ENCODE assay signal across 7 cellular contexts in the genomic region with DNA sequence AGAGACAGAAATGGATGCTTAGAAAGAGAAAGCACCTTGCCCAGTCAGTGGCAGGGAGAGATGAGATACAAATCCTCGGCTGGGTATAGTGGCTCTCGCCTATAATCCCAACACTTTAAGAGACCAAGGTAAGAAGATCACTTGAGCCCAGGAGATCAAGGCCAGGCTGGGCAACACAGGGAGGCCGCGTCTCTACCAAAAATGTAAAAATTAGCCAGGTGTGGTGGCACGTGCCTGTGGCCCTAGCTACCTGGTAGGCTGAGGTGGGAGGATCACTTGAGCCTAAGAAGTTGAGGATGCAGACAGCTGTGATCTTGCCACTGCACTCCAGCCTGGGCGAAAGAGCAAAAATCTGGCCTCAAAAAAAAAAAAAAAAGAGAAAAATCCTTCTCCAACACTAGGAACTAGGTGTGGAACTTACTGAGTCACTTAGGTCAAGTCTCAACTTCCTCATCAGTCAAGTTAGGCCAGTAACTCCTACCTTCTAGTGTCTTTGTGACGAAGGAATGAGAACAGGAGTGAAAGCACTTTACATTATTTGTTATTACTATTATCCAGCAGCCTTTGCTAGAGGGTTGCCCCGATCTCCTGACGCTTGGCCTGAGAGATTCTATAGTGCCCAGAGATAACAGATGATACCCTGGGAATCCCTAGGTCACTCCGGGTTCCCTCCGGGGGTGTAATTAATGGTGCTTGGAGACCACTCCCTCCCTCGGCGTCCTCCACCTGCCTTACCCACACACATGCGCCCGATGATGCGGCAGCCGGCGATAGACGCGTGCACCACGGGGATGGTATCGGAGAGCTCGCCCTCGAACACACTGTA. TPM values are rescaled to one million over a fixed set of nuclear protein-coding genes. Genes with fewer than 3 reads are reported as not detected.
DNase-seq lines count a peak whose midpoint lies in the region; ATAC-seq and TF ChIP-seq lines count a peak whose summit lies in the region.

No MANE protein-coding gene starts in this region.

- ATAC-seq in GM18907 (IDR thresholded peaks at IDR 0.05; ENCODE audit: unreplicated experiment) (peak; percentile 21), GM18498 (IDR thresholded peaks at IDR 0.05; ENCODE audit: unreplicated experiment) (no peak), GM21723 (IDR thresholded peaks at IDR 0.05; ENCODE audit: unreplicated experiment) (no peak)

- peaks cover 23% of the 10 kb centered on the region for H3K4me1 Mint-ChIP-seq in mesothelial cell of epicardium

- no peaks in the 10 kb centered on the region for H3K27me3 ChIP-seq in MG63
- H3K27me3 ChIP-seq in breast epithelium = no peaks in the 10 kb centered on the region

- no peaks in the 10 kb centered on the region for H3K9me3 ChIP-seq in MG63
- no peaks in the 10 kb centered on the region for H3K9me3 ChIP-seq in breast epithelium

- peaks cover 14% of the 10 kb centered on the region for H3K36me3 Mint-ChIP-seq in mesothelial cell of epicardium

- H3K27ac Mint-ChIP-seq in mesothelial cell of epicardium = peak overlapping the region; percentile 95

- peak overlapping the region; percentile 81 for H3K4me3 ChIP-seq in MG63
- H3K4me3 ChIP-seq in breast epithelium = peak overlapping the region; percentile 64 to 93 (median 90)

- H3K27ac ChIP-seq in breast epithelium = peak overlapping the region; percentile 83 to 93

- intact Hi-C loops in breast epithelium (cut with DNase I; ENCODE audit: low total_unique reads) = no loop called here

- TF ChIP-seq POLR2A in breast epithelium (IDR thresholded peaks at IDR 0.05) = no peak

- no peaks in the 10 kb centered on the region for H3K27me3 Mint-ChIP-seq in mesothelial cell of epicardium (ENCODE audit: low read depth)

- DNase-seq in MG63 (no peak), breast epithelium (ENCODE audit: low spot score in 2 of 2) (no peak), mesothelial cell of epicardium (ENCODE audit: low spot score in 2 of 2, unreplicated experiment in 2 of 2) (no peak), DMS114 treated with DMSO at 0.1 percent for 48 hours (lab: John Stamatoyannopoulos, UW; ENCODE audit: unreplicated experiment) (no peak)

- H3K36me3 ChIP-seq in MG63 (peaks cover 59% of the 10 kb centered on the region), breast epithelium (peaks cover 8% of the 10 kb centered on the region)

- peaks cover 0 to 9% of the 10 kb centered on the region in 2 donors for H3K4me1 ChIP-seq in breast epithelium

- peak overlapping the region; percentile 96 for H3K4me3 Mint-ChIP-seq in mesothelial cell of epicardium

- TF ChIP-seq CTCF in breast epithelium (IDR thresholded peaks at IDR 0.05) = no peak
- TF ChIP-seq CTCF in mesothelial cell of epicardium (IDR thresholded peaks at IDR 0.05; ENCODE audit: unreplicated experiment) = no peak

- no peaks in the 10 kb centered on the region for H3K9me3 Mint-ChIP-seq in mesothelial cell of epicardium

RNA-seq across cellular contexts. Expression of a gene that starts 0.9 kb away (rescaled TPM):
- 211 and 491 TPM in 2 replicates for total RNA-seq in MG63 (2014; rRNA removed; shearing (Covaris generic); ENCODE audit: low replicate concordance)
- total RNA-seq in breast epithelium (10 to 100 TPM; 81.9 to 98.6 (median 88.0) TPM), mesothelial cell of epicardium (104 to 107 TPM (median 106 TPM) in 3 replicates)

RNA-seq across cellular contexts. Expression of a gene that starts 5.7 kb away (rescaled TPM):
- total RNA-seq in MG63 (2014; rRNA removed; shearing (Covaris generic); ENCODE audit: low replicate concordance) = 4.4 and 4.7 TPM in 2 replicates
- 10 to 100 TPM; 17.4 to 34.1 (median 32.9) TPM for total RNA-seq in breast epithelium
- total RNA-seq in mesothelial cell of epicardium = 61.4 to 71.9 TPM (median 66.1 TPM) in 3 replicates

RNA-seq across cellular contexts. Expression of a gene that starts 8.6 kb away (rescaled TPM):
- not detected in 2 replicates for total RNA-seq in MG63 (2014; rRNA removed; shearing (Covaris generic); ENCODE audit: low replicate concordance)
- under 1 TPM in 1 of 3 donors, not detected in 2; 0.15 TPM for total RNA-seq in breast epithelium
- total RNA-seq in mesothelial cell of epicardium = 0.07 TPM in 1 of 3 replicates, not detected in the others

RNA-seq across cellular contexts. Expression of a gene that starts 57.2 kb away (rescaled TPM):
- 43.2 and 52.3 TPM in 2 replicates for total RNA-seq in MG63 (2014; rRNA removed; shearing (Covaris generic); ENCODE audit: low replicate concordance)
- total RNA-seq in breast epithelium (1 to 10 TPM in 1 of 3 donors, under 1 TPM in 2; 0.80 to 2.5 (median 0.98) TPM), mesothelial cell of epicardium (0.99 to 1.3 TPM (median 1.1 TPM) in 3 replicates)
